ENCODE assay signal across 8 cellular contexts in the genomic region with DNA sequence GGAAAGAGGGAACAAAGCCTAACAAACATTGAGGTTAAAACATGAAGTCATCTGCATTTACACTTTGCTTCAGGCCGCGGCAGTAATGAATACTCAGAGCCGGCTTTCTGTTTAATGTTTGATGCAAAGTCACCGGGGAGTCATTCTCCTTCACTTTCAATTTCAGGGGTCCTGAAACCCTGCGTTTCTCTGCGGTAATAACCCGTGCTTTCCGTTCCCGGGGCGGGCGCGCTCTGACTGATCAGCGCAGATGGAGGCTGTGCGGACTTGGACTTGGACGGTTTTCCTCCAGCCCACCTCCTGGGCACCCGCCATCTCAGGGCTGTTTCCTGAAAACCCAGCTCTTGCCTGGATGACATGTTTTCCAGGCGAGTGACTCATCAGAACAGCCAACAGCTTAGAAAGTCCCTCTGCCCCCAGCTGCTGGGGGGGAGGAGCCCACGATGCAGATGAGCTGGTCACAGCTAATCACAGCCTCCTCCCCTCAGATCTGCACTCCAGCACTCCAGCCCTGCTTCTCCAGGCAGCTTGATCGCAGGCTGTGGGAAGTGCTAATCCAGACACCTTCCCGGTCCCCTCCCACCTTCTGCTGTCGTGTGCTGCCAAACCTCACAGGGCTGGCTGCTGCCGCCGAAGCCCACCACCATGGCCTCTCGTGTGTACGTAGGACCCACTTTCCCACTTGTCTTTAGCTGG.
DNase-seq lines count a peak whose midpoint lies in the region; TF ChIP-seq lines count a peak whose summit lies in the region.

No MANE protein-coding gene starts in this region.

- DNase-seq in CD8-positive, alpha-beta memory T cell: peak; percentile 46 to 84 (median 69)
- DNase-seq in GM20000 (ENCODE audit: low spot score): peak; percentile 95
- DNase-seq in HS-5 (ENCODE audit: low read depth): peak; percentile 94
- peak; percentile 46 to 77 for DNase-seq in NOMO-1 (lab: John Stamatoyannopoulos, UW; ENCODE audit: unreplicated experiment in 2 of 2)
- peak; percentile 82 for DNase-seq in activated T-cell treated with anti-CD3 and anti-CD28 coated beads for 24 hours (ENCODE audit: low read depth)
- peak; percentile 74 for DNase-seq in epithelial cell of prostate (ENCODE audit: low read depth, low spot score)
- DNase-seq in middle frontal gyrus (ENCODE audit: extremely low spot score, low spot score): peak; percentile 81
- peak; percentile 67 to 71 for DNase-seq in stimulated activated CD8-positive, alpha-beta memory T cell treated with anti-CD3 and anti-CD28 coated beads, Interleukin-15, amount 100 ng/mL, for 4 hours (ENCODE audit: low read depth in 2 of 2)

- H3K4me1 Mint-ChIP-seq in CD8-positive, alpha-beta memory T cell: peaks cover 21 to 37% (median 26%) of the 10 kb centered on the region in 3 donors

- no peaks in the 10 kb centered on the region for H3K9me3 Mint-ChIP-seq in CD8-positive, alpha-beta memory T cell

- no peaks in the 10 kb centered on the region for H3K9me3 ChIP-seq in CD8-positive, alpha-beta memory T cell (ENCODE audit: low read length)

- no peaks in the 10 kb centered on the region for H3K27me3 Mint-ChIP-seq in CD8-positive, alpha-beta memory T cell

- H3K4me3 Mint-ChIP-seq in CD8-positive, alpha-beta memory T cell: peak overlapping the region; percentile 85 to 94 (median 90)

- H3K4me3 ChIP-seq in CD8-positive, alpha-beta memory T cell (ENCODE audit: low read length): peak overlapping the region; percentile 33

- peak overlapping the region; percentile 69 for H3K27ac ChIP-seq in CD8-positive, alpha-beta memory T cell (ENCODE audit: low read depth, low read length)
- peak overlapping the region; percentile 64 for H3K27ac ChIP-seq in epithelial cell of prostate

- peaks cover 17% of the 10 kb centered on the region for H3K4me1 ChIP-seq in CD8-positive, alpha-beta memory T cell (ENCODE audit: insufficient read depth, low read length)

- H3K27me3 ChIP-seq in CD8-positive, alpha-beta memory T cell (ENCODE audit: insufficient read depth, low read length, poor library complexity, severe bottlenecking): no peaks in the 10 kb centered on the region

- peaks cover 0 to 18% (median 2%) of the 10 kb centered on the region in 3 donors for H3K36me3 Mint-ChIP-seq in CD8-positive, alpha-beta memory T cell

- no peak for TF ChIP-seq CTCF in GM20000 (IDR thresholded peaks at IDR 0.05; ENCODE audit: extremely low read depth, missing control alignments)

- H3K27ac Mint-ChIP-seq in CD8-positive, alpha-beta memory T cell: peak overlapping the region; percentile 87 to 97 (median 95)

- POLR2A ChIA-PET in CD8-positive, alpha-beta memory T cell (lab: Charles Lee): interaction anchor here (0.6 to 1.7 kb wide), 4 partner anchors 41 to 209 kb away, joined by 4 to 7 read pairs (median 5); no protein-coding TSS in a partner anchor

- no peaks in the 10 kb centered on the region for H3K36me3 ChIP-seq in CD8-positive, alpha-beta memory T cell (ENCODE audit: insufficient read depth, low read length)

- CTCF ChIA-PET in CD8-positive, alpha-beta memory T cell (lab: Charles Lee): interaction anchor here (0.6 to 1.5 kb wide), 6 partner anchors 11 to 105 kb away, joined by 3 to 8 read pairs (median 4); no protein-coding TSS in a partner anchor

Comparison
In these comparisons a context has a peak if more than half of its experiments do, and no peak if none do; other contexts are left out.
1. Peak in every context shown above with its lines: DNase-seq, H3K4me3 ChIP-seq and H3K27ac ChIP-seq.